Comparison of ENCODE assay signal across 8 cellular contexts in the genomic region with DNA sequence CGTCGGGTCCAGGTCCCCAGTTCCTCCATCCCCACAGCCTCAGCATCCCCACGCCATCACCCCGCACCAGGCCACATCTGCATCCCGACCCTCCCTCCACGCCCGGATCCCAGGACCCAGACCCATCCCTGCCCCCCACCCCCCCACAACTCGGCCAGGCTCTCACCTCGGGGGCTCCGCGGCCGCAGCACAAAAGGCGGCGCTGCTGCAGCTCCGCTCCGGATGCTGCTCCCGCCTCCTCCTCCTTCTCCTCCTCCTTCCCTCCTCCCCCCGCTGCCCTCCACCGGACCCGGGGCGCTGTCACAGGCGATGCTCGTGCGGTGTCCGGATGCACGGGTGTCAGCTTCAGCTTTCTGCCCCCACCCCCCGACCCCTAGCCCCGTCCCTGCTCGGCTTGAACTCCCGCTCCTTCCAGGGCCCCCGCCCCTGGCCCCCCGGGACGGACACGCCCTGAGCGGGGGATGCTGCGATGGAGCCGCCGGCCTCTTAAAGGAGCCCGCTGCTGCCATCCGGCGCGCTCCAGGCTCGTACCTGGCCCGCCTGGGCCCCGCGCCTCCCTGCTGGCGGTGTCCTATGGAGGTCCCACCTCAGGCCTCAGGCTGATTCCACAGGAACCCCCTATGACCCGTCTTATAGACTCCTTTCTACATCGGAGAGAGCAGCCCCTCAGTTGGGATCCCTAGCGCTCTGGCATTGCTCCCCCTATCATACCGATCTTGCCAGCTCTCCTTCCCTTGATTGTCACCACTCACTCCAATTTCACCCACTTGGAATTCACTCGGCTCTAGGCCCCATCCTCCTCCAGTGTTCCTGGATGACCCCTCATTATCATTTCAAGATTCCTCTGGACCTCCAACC. TPM values are rescaled to one million over a fixed set of nuclear protein-coding genes. Genes with fewer than 3 reads are reported as not detected.
A peak's percentile ranks its signal among the peaks of the same experiment; 100 is the strongest.
DNase-seq lines count a peak whose midpoint lies in the region; TF ChIP-seq lines count a peak whose summit lies in the region.

A gene with protein sequence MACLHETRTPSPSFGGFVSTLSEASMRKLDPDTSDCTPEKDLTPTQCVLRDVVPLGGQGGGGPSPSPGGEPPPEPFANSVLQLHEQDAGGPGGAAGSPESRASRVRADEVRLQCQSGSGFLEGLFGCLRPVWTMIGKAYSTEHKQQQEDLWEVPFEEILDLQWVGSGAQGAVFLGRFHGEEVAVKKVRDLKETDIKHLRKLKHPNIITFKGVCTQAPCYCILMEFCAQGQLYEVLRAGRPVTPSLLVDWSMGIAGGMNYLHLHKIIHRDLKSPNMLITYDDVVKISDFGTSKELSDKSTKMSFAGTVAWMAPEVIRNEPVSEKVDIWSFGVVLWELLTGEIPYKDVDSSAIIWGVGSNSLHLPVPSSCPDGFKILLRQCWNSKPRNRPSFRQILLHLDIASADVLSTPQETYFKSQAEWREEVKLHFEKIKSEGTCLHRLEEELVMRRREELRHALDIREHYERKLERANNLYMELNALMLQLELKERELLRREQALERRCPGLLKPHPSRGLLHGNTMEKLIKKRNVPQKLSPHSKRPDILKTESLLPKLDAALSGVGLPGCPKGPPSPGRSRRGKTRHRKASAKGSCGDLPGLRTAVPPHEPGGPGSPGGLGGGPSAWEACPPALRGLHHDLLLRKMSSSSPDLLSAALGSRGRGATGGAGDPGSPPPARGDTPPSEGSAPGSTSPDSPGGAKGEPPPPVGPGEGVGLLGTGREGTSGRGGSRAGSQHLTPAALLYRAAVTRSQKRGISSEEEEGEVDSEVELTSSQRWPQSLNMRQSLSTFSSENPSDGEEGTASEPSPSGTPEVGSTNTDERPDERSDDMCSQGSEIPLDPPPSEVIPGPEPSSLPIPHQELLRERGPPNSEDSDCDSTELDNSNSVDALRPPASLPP (minus strand): TSS at position 198 of the 858 bp plus-strand sequence. CDS start 12,067 bp downstream, outside the sequence.

- peaks cover 15% of the 10 kb centered on the region for H3F3A ChIP-seq in SK-N-SH (replicated peaks; ENCODE audit: insufficient read depth)

- H3K9ac ChIP-seq in SK-N-SH: peak within 1 kb of the TSS; percentile 72
- peak within 1 kb of the TSS; percentile 16 for H3K9ac ChIP-seq in trophoblast cell (ENCODE audit: low read length)

- H3K9me3 ChIP-seq in HAP-1: no peaks in the 10 kb centered on the region
- H3K9me3 ChIP-seq in SK-N-SH: no peaks in the 10 kb centered on the region
- peaks cover 2% of the 10 kb centered on the region for H3K9me3 ChIP-seq in trophoblast cell (ENCODE audit: insufficient read depth, low read depth, low read length)

- POLR2A ChIA-PET in SK-N-SH (lab: Yijun Ruan, JAX): interaction anchor here (0.6 to 2.8 kb wide), 6 partner anchors 18 to 179 kb away, joined by 3 to 18 read pairs (median 6); a partner anchor contains a TSS

- CTCF ChIA-PET in SK-N-SH (lab: Yijun Ruan, JAX): interaction anchor here (0.9 to 8.2 kb wide), 10 partner anchors 10 to 287 kb away, joined by 3 to 46 read pairs (median 6); a partner anchor contains a TSS

- H3K79me2 ChIP-seq in SK-N-SH (ENCODE audit: insufficient read depth) (peaks cover 54% of the 10 kb centered on the region), trophoblast cell (ENCODE audit: control insufficient read depth, insufficient read depth, low read length, poor library complexity) (peaks cover 8% of the 10 kb centered on the region)

- H3K27ac ChIP-seq in SK-N-SH (ENCODE audit: low read depth in 2 of 2, low read length in 1 of 2) (peak within 1 kb of the TSS; percentile 88 to 94), adipose tissue (ENCODE audit: low read depth, low read length) (peak within 1 kb of the TSS; percentile 90), trophoblast cell (ENCODE audit: low read depth, low read length) (peak within 1 kb of the TSS; percentile 77)

- peak within 1 kb of the TSS; percentile 35 for H4K12ac ChIP-seq in trophoblast cell (ENCODE audit: low read depth, low read length)

- H2BK120ac ChIP-seq in trophoblast cell (ENCODE audit: insufficient read depth, low read length, poor library complexity): peak within 1 kb of the TSS; percentile 51

- H2AFZ ChIP-seq in SK-N-SH (ENCODE audit: low read depth): peak within 1 kb of the TSS; percentile 69
- peak within 1 kb of the TSS; percentile 59 for H2AFZ ChIP-seq in trophoblast cell (ENCODE audit: insufficient read depth, low read length, poor library complexity)

- H3K14ac ChIP-seq in trophoblast cell (ENCODE audit: low read length): peak within 1 kb of the TSS; percentile 43

- no peak within 1 kb of the TSS for H3K23ac ChIP-seq in trophoblast cell (ENCODE audit: low read length)

- H3K4ac ChIP-seq in trophoblast cell (ENCODE audit: low read depth, low read length): no peak within 1 kb of the TSS

- H3K27me3 ChIP-seq in HAP-1 (ENCODE audit: low read depth) (no peaks in the 10 kb centered on the region), SK-N-SH (ENCODE audit: insufficient read depth) (no peaks in the 10 kb centered on the region), trophoblast cell (ENCODE audit: insufficient read depth, low read length) (no peaks in the 10 kb centered on the region)

- H2BK12ac ChIP-seq in trophoblast cell (ENCODE audit: low read length): peak within 1 kb of the TSS; percentile 66

- peak within 1 kb of the TSS; percentile 77 for H2BK5ac ChIP-seq in trophoblast cell (ENCODE audit: low read depth, low read length, poor library complexity)

- H3K79me1 ChIP-seq in trophoblast cell (ENCODE audit: low read length): peaks cover 19% of the 10 kb centered on the region

- peaks cover 5% of the 10 kb centered on the region; the same call in 1 of the 2 replicates for H3K36me3 ChIP-seq in HAP-1 (replicated peaks)
- H3K36me3 ChIP-seq in SK-N-SH (replicated peaks in 1 of 2; ENCODE audit: control insufficient read depth in 1 of 2, insufficient read depth in 2 of 2, low read length in 1 of 2): peaks cover 9 to 16% of the 10 kb centered on the region in 2 experiments
- H3K36me3 ChIP-seq in trophoblast cell (ENCODE audit: control insufficient read depth in 1 of 2, insufficient read depth in 2 of 2, low read length in 2 of 2): peaks cover 7 to 16% of the 10 kb centered on the region in 2 experiments

- H2AK5ac ChIP-seq in trophoblast cell (ENCODE audit: low read length): peak within 1 kb of the TSS; percentile 58

- TF ChIP-seq EP300 in SK-N-SH (IDR thresholded peaks at IDR 0.05; ENCODE audit: borderline replicate concordance in 1 of 2, low read depth in 1 of 2, low read length in 1 of 2): no peak

- H4K8ac ChIP-seq in trophoblast cell (ENCODE audit: low read depth, low read length): peak within 1 kb of the TSS; percentile 89

- H4K91ac ChIP-seq in trophoblast cell (ENCODE audit: low read depth, low read length): peak within 1 kb of the TSS; percentile 70

- H3K9me2 ChIP-seq in SK-N-SH: no peaks in the 10 kb centered on the region

- intact Hi-C loops in cardiac septum (cut with DNase I): no loop called here

- TF ChIP-seq CTCF in AG09309 (IDR thresholded peaks at IDR 0.05; ENCODE audit: control insufficient read depth, insufficient read depth, low read depth, low read length, missing control alignments): peak; percentile 11
- TF ChIP-seq CTCF in SK-N-SH (IDR thresholded peaks at IDR 0.05): no peak; the same call in 1 of the 2 replicates

- in situ Hi-C loops in HAP-1 (cut with MboI; ENCODE audit: low sequenced_read_pairs): loop anchor here (10.0 kb wide), 1 partner anchor 175 kb away; a partner anchor contains a TSS

- DNase-seq in AG09309 (ENCODE audit: low read depth) (no peak), HAP-1 (ENCODE audit: low spot score in 2 of 2) (peak; percentile 48 to 77), SK-N-SH (peak; percentile 79), cardiac septum (ENCODE audit: low spot score) (peak; percentile 84), trophoblast cell (peak in 1 of 2 donors; percentile 22), ureter (ENCODE audit: low spot score) (peak; percentile 84), iPS-NIHi7 (ENCODE audit: extremely low spot score) (no peak)

- H3K4me1 ChIP-seq in HAP-1 (peaks cover 18% of the 10 kb centered on the region), SK-N-SH (ENCODE audit: control insufficient read depth in 1 of 2, insufficient read depth in 2 of 2, low read depth in 1 of 2, low read length in 1 of 2) (peaks cover 30 to 42% of the 10 kb centered on the region in 2 experiments), trophoblast cell (ENCODE audit: control insufficient read depth in 1 of 2, insufficient read depth in 2 of 2, low read length in 2 of 2) (peaks cover 16 to 25% of the 10 kb centered on the region in 2 experiments)

- peak within 1 kb of the TSS; percentile 88 for H3K4me2 ChIP-seq in SK-N-SH
- H3K4me2 ChIP-seq in trophoblast cell (ENCODE audit: low read length): peak within 1 kb of the TSS; percentile 70

- peak within 1 kb of the TSS; percentile 35 for H3K18ac ChIP-seq in trophoblast cell (ENCODE audit: low read length)

- no peaks in the 10 kb centered on the region for H4K20me1 ChIP-seq in SK-N-SH (ENCODE audit: insufficient read depth)

- peak within 1 kb of the TSS; percentile 64 for H3K4me3 ChIP-seq in AG09309 (ENCODE audit: control insufficient read depth, low read depth, low read length)
- H3K4me3 ChIP-seq in HAP-1: peak within 1 kb of the TSS; percentile 66
- H3K4me3 ChIP-seq in SK-N-SH (ENCODE audit: low read depth in 2 of 2, low read length in 1 of 2): peak within 1 kb of the TSS; percentile 52 to 72
- H3K4me3 ChIP-seq in trophoblast cell (ENCODE audit: low read depth, low read length): peak within 1 kb of the TSS; percentile 56

- no peak for TF ChIP-seq RAD21 in SK-N-SH (IDR thresholded peaks at IDR 0.05; ENCODE audit: low read length)

- under 1% methylated on average over 35 of the region's 52 CpGs for WGBS in SK-N-SH (ENCODE audit: low lambda C conversion rate)
- WGBS in adipose tissue, 3 donors: 1 to 2% (median 1%) methylated on average over 39 to 52 of the region's 52 CpGs
- WGBS in trophoblast cell (ENCODE audit: extremely low coverage, insufficient coverage, insufficient read length): no CpG with 5 or more reads among the region's 52 CpGs

TF ChIP-seq in SK-N-SH, 30 proteins besides CTCF, POLR2A, EP300 and RAD21 (continues in another document):
- TF ChIP-seq, protein P1, sequence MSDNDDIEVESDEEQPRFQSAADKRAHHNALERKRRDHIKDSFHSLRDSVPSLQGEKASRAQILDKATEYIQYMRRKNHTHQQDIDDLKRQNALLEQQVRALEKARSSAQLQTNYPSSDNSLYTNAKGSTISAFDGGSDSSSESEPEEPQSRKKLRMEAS (IDR thresholded peaks at IDR 0.05; ENCODE audit: low read depth): peak; percentile 70

RNA-seq across cellular contexts. Expression of the gene that starts here (rescaled TPM):
- polyA plus RNA-seq in SK-N-SH (2012; rRNA removed) (57.6 and 80.9 TPM in 2 replicates), adipose tissue (10 to 100 TPM in 1 of 3 donors, 1 to 10 TPM in 2; 4.6 to 23.1 (median 8.6) TPM)
- 14.1 and 19.6 TPM in 2 replicates for polyA plus RNA-seq in SK-N-SH (2012; cell fraction: cytosol; rRNA removed)
- polyA plus RNA-seq in SK-N-SH (2012; cell fraction: nucleus; rRNA removed): 412 and 451 TPM in 2 replicates
- total RNA-seq in cardiac septum (7.0 TPM), ureter (19.9 TPM)
- 5.5 and 5.8 TPM in 2 replicates for polyA plus RNA-seq in trophoblast cell (2013)

Comparison
In these comparisons a context has a peak if more than half of its experiments do, and no peak if none do; other contexts are left out.
1. DNase-seq: peak in HAP-1 (2 of 2), SK-N-SH (single experiment), cardiac septum (single experiment) and ureter (single experiment); none in AG09309 (single experiment) and iPS-NIHi7 (single experiment).
2. Peak in every context shown above with its lines, with median percentiles within 50 percentile points of each other: H3K4me3 ChIP-seq and H3K27ac ChIP-seq.